8 cellular contexts compared by ENCODE assay signal in genomic region chr1:9849691-9850441, GRCh38. TPM values are rescaled to one million over a fixed set of nuclear protein-coding genes. Genes with fewer than 3 reads are reported as not detected.
A peak's percentile ranks its signal among the peaks of the same experiment; 100 is the strongest.
DNase-seq lines count a peak whose midpoint lies in the region; ATAC-seq and TF ChIP-seq lines count a peak whose summit lies in the region.

No MANE protein-coding gene starts in this region.

- H3K4me1 Mint-ChIP-seq in activated CD8-positive, alpha-beta memory T cell treated with anti-CD3 and anti-CD28 coated beads, Interleukin-2, amount 10 ng/mL, durations not matched to agents 7 days and 5 days, result no peaks in the 10 kb centered on the region
- peaks cover 5% of the 10 kb centered on the region for H3K4me1 Mint-ChIP-seq in activated T-helper 1 cell treated with anti-CD3 and anti-CD28 coated beads, Interleukin-12 subunit alpha, Interleukin-12 subunit beta, Interleukin-2, Interleukin-4 antibody, amounts not matched to agents 30 ng/mL and 10 ng/mL and 1 ng/mL, durations not matched to agents 14 hours and 24 hours and 36 hours (ENCODE audit: low read depth)
- H3K4me1 Mint-ChIP-seq in effector memory CD8-positive, alpha-beta T cell (ENCODE audit: low read depth in 2 of 2), result peaks cover 0 to 3% of the 10 kb centered on the region in 2 donors

- no peak for ATAC-seq in activated CD8-positive, alpha-beta memory T cell treated with anti-CD3 and anti-CD28 coated beads, Interleukin-2, amount 10 ng/mL, durations not matched to agents 7 days and 5 days
- no peak for ATAC-seq in effector memory CD8-positive, alpha-beta T cell (replicated peaks)
- ATAC-seq in GM19395 (IDR thresholded peaks at IDR 0.05; ENCODE audit: unreplicated experiment), result no peak

- peak overlapping the region; percentile 76 for H3K4me2 ChIP-seq in Karpas-422 (ENCODE audit: low read depth, low read length, poor library complexity, severe bottlenecking)
- no peak overlapping the region for H3K4me2 ChIP-seq in osteoblast (ENCODE audit: insufficient read depth, low read length)

- H3K79me2 ChIP-seq in Karpas-422 (ENCODE audit: low read length), result no peaks in the 10 kb centered on the region
- no peaks in the 10 kb centered on the region for H3K79me2 ChIP-seq in osteoblast (ENCODE audit: insufficient read depth, low read length)

- H3K9me3 ChIP-seq in Karpas-422 (ENCODE audit: low read length) (peaks cover 8% of the 10 kb centered on the region), osteoblast (ENCODE audit: low read depth, low read length) (no peaks in the 10 kb centered on the region)

- peak; percentile 31 for DNase-seq in activated CD8-positive, alpha-beta memory T cell treated with anti-CD3 and anti-CD28 coated beads, Interleukin-2, amount 10 ng/mL, durations not matched to agents 7 days and 5 days
- no peak for DNase-seq in activated CD8-positive, alpha-beta memory T cell treated with anti-CD3 and anti-CD28 coated beads, Interleukin-2, amount 50 U/mL, for 4 hours
- DNase-seq in Karpas-422, result peak; percentile 95
- no peak for DNase-seq in activated T-helper 1 cell treated with anti-CD3 and anti-CD28 coated beads, Interleukin-12 subunit alpha, Interleukin-12 subunit beta, Interleukin-2, Interleukin-4 antibody, amounts not matched to agents 30 ng/mL and 10 ng/mL and 1 ng/mL, durations not matched to agents 14 hours and 24 hours and 36 hours (ENCODE audit: low spot score)
- DNase-seq in osteoblast (ENCODE audit: insufficient read length, low spot score, missing footprints), result peak; percentile 73
- DNase-seq in effector memory CD8-positive, alpha-beta T cell, result no peak
- no peak for DNase-seq in NCI-H524 treated with DMSO at 0.1 percent for 48 hours (lab: John Stamatoyannopoulos, UW)

- no peak overlapping the region for H3K27ac Mint-ChIP-seq in activated CD8-positive, alpha-beta memory T cell treated with anti-CD3 and anti-CD28 coated beads, Interleukin-2, amount 10 ng/mL, durations not matched to agents 7 days and 5 days
- no peak overlapping the region for H3K27ac Mint-ChIP-seq in activated T-helper 1 cell treated with anti-CD3 and anti-CD28 coated beads, Interleukin-12 subunit alpha, Interleukin-12 subunit beta, Interleukin-2, Interleukin-4 antibody, amounts not matched to agents 30 ng/mL and 10 ng/mL and 1 ng/mL, durations not matched to agents 14 hours and 24 hours and 36 hours
- no peak overlapping the region for H3K27ac Mint-ChIP-seq in effector memory CD8-positive, alpha-beta T cell

- CTCF ChIA-PET in activated CD8-positive, alpha-beta memory T cell treated with anti-CD3 and anti-CD28 coated beads, Interleukin-2, amount 10 ng/mL, durations not matched to agents 7 days and 5 days (lab: Charles Lee), result interaction anchor here (1.1 to 1.6 kb wide), 3 partner anchors 12 to 45 kb away, joined by 3 to 6 read pairs (median 3); no protein-coding TSS in a partner anchor

- H3K36me3 ChIP-seq in Karpas-422 (ENCODE audit: insufficient read depth, low read length), result 0 out of 2 replicates have a peak, but pooled peaks cover 5% of the 10 kb centered on the region
- H3K36me3 ChIP-seq in osteoblast (ENCODE audit: insufficient read depth, low read length), result no peaks in the 10 kb centered on the region

- H3K4me3 Mint-ChIP-seq in activated CD8-positive, alpha-beta memory T cell treated with anti-CD3 and anti-CD28 coated beads, Interleukin-2, amount 10 ng/mL, durations not matched to agents 7 days and 5 days, result no peak overlapping the region
- H3K4me3 Mint-ChIP-seq in activated T-helper 1 cell treated with anti-CD3 and anti-CD28 coated beads, Interleukin-12 subunit alpha, Interleukin-12 subunit beta, Interleukin-2, Interleukin-4 antibody, amounts not matched to agents 30 ng/mL and 10 ng/mL and 1 ng/mL, durations not matched to agents 14 hours and 24 hours and 36 hours, result peak overlapping the region; percentile 20
- H3K4me3 Mint-ChIP-seq in effector memory CD8-positive, alpha-beta T cell, result no peak overlapping the region

- TF ChIP-seq CTCF in osteoblast (IDR thresholded peaks at IDR 0.05; ENCODE audit: extremely low read depth, low read depth, low read length), result no peak

- H3K27me3 ChIP-seq in Karpas-422 (ENCODE audit: low read length), result no peaks in the 10 kb centered on the region
- no peaks in the 10 kb centered on the region for H3K27me3 ChIP-seq in osteoblast (ENCODE audit: insufficient read depth, low read length)

- peak overlapping the region; percentile 73; the same call in 1 of the 2 replicates for H2AFZ ChIP-seq in Karpas-422 (ENCODE audit: low read length)
- no peak overlapping the region for H2AFZ ChIP-seq in osteoblast (ENCODE audit: low read length)

- H3K9ac ChIP-seq in Karpas-422 (ENCODE audit: low read length), result peak overlapping the region; percentile 66

- intact Hi-C loops in activated T-helper 1 cell treated with anti-CD3 and anti-CD28 coated beads, Interleukin-12 subunit alpha, Interleukin-12 subunit beta, Interleukin-2, Interleukin-4 antibody, amounts not matched to agents 30 ng/mL and 10 ng/mL and 1 ng/mL, durations not matched to agents 14 hours and 24 hours and 36 hours (cut with micrococcal nuclease), result no loop called here

- peaks cover 47% of the 10 kb centered on the region for H3K4me1 ChIP-seq in Karpas-422 (ENCODE audit: low read length)
- no peaks in the 10 kb centered on the region for H3K4me1 ChIP-seq in osteoblast (ENCODE audit: insufficient read depth, low read length)

- peaks cover 7% of the 10 kb centered on the region for H3K36me3 Mint-ChIP-seq in activated CD8-positive, alpha-beta memory T cell treated with anti-CD3 and anti-CD28 coated beads, Interleukin-2, amount 10 ng/mL, durations not matched to agents 7 days and 5 days
- peaks cover 3% of the 10 kb centered on the region for H3K36me3 Mint-ChIP-seq in activated T-helper 1 cell treated with anti-CD3 and anti-CD28 coated beads, Interleukin-12 subunit alpha, Interleukin-12 subunit beta, Interleukin-2, Interleukin-4 antibody, amounts not matched to agents 30 ng/mL and 10 ng/mL and 1 ng/mL, durations not matched to agents 14 hours and 24 hours and 36 hours (ENCODE audit: low read depth)
- H3K36me3 Mint-ChIP-seq in effector memory CD8-positive, alpha-beta T cell (ENCODE audit: insufficient read depth), result no peaks in the 10 kb centered on the region

- H4K20me1 ChIP-seq in Karpas-422 (ENCODE audit: insufficient read depth, low read depth, low read length) (no peaks in the 10 kb centered on the region), osteoblast (ENCODE audit: insufficient read depth, low read length) (no peaks in the 10 kb centered on the region)

- no peaks in the 10 kb centered on the region for H3K27me3 Mint-ChIP-seq in activated CD8-positive, alpha-beta memory T cell treated with anti-CD3 and anti-CD28 coated beads, Interleukin-2, amount 10 ng/mL, durations not matched to agents 7 days and 5 days
- peaks cover 12% of the 10 kb centered on the region for H3K27me3 Mint-ChIP-seq in activated T-helper 1 cell treated with anti-CD3 and anti-CD28 coated beads, Interleukin-12 subunit alpha, Interleukin-12 subunit beta, Interleukin-2, Interleukin-4 antibody, amounts not matched to agents 30 ng/mL and 10 ng/mL and 1 ng/mL, durations not matched to agents 14 hours and 24 hours and 36 hours (ENCODE audit: insufficient read depth)
- H3K27me3 Mint-ChIP-seq in effector memory CD8-positive, alpha-beta T cell, result no peaks in the 10 kb centered on the region

- H3K27ac ChIP-seq in Karpas-422 (ENCODE audit: low read length), result peak overlapping the region; percentile 94
- H3K27ac ChIP-seq in osteoblast (ENCODE audit: low read depth, low read length), result no peak overlapping the region

- no peaks in the 10 kb centered on the region for H3K9me2 ChIP-seq in Karpas-422 (replicated peaks; ENCODE audit: insufficient read depth, low read length)

- peaks cover 2% of the 10 kb centered on the region for H3K9me3 Mint-ChIP-seq in activated CD8-positive, alpha-beta memory T cell treated with anti-CD3 and anti-CD28 coated beads, Interleukin-2, amount 10 ng/mL, durations not matched to agents 7 days and 5 days (ENCODE audit: low read depth)
- peaks cover 10% of the 10 kb centered on the region for H3K9me3 Mint-ChIP-seq in activated T-helper 1 cell treated with anti-CD3 and anti-CD28 coated beads, Interleukin-12 subunit alpha, Interleukin-12 subunit beta, Interleukin-2, Interleukin-4 antibody, amounts not matched to agents 30 ng/mL and 10 ng/mL and 1 ng/mL, durations not matched to agents 14 hours and 24 hours and 36 hours
- peaks cover 0 to 4% of the 10 kb centered on the region in 2 donors for H3K9me3 Mint-ChIP-seq in effector memory CD8-positive, alpha-beta T cell

- H3K4me3 ChIP-seq in Karpas-422 (ENCODE audit: low read length) (peak overlapping the region; percentile 39; the same call in 1 of the 2 replicates), osteoblast (ENCODE audit: insufficient read depth, low read length) (no peak overlapping the region)

RNA-seq across cellular contexts. Expression of gene CLSTN1, which starts 26.1 kb away (rescaled TPM):
- 10 to 100 TPM; 81.5 to 99.3 TPM for total RNA-seq in activated CD8-positive, alpha-beta memory T cell treated with anti-CD3 and anti-CD28 coated beads, Interleukin-2, amount 10 ng/mL, durations not matched to agents 7 days and 5 days
- 52.0 and 77.7 TPM in 2 replicates for total RNA-seq in Karpas-422 (2014; rRNA removed; shearing (Covaris generic); ENCODE audit: low replicate concordance)
- total RNA-seq in activated T-helper 1 cell treated with anti-CD3 and anti-CD28 coated beads, Interleukin-12 subunit alpha, Interleukin-12 subunit beta, Interleukin-2, Interleukin-4 antibody, amounts not matched to agents 30 ng/mL and 10 ng/mL and 1 ng/mL, durations not matched to agents 14 hours and 24 hours and 36 hours, result 48.0 and 48.6 TPM in 2 replicates
- total RNA-seq in osteoblast, result 110 and 140 TPM in 2 replicates

Comparison
In these comparisons a context has a peak if more than half of its experiments do, and no peak if none do; other contexts are left out.
1. DNase-seq: peak in activated CD8-positive, alpha-beta memory T cell treated with anti-CD3 and anti-CD28 coated beads, Interleukin-2, amount 10 ng/mL, durations not matched to agents 7 days and 5 days (single experiment), Karpas-422 (single experiment) and osteoblast (single experiment); none in activated CD8-positive, alpha-beta memory T cell treated with anti-CD3 and anti-CD28 coated beads, Interleukin-2, amount 50 U/mL, for 4 hours (single experiment), activated T-helper 1 cell treated with anti-CD3 and anti-CD28 coated beads, Interleukin-12 subunit alpha, Interleukin-12 subunit beta, Interleukin-2, Interleukin-4 antibody, amounts not matched to agents 30 ng/mL and 10 ng/mL and 1 ng/mL, durations not matched to agents 14 hours and 24 hours and 36 hours (single experiment), effector memory CD8-positive, alpha-beta T cell (0 of 3) and NCI-H524 treated with DMSO at 0.1 percent for 48 hours (single experiment).